ENCODE assay signal across 9 cellular contexts in the genomic region with DNA sequence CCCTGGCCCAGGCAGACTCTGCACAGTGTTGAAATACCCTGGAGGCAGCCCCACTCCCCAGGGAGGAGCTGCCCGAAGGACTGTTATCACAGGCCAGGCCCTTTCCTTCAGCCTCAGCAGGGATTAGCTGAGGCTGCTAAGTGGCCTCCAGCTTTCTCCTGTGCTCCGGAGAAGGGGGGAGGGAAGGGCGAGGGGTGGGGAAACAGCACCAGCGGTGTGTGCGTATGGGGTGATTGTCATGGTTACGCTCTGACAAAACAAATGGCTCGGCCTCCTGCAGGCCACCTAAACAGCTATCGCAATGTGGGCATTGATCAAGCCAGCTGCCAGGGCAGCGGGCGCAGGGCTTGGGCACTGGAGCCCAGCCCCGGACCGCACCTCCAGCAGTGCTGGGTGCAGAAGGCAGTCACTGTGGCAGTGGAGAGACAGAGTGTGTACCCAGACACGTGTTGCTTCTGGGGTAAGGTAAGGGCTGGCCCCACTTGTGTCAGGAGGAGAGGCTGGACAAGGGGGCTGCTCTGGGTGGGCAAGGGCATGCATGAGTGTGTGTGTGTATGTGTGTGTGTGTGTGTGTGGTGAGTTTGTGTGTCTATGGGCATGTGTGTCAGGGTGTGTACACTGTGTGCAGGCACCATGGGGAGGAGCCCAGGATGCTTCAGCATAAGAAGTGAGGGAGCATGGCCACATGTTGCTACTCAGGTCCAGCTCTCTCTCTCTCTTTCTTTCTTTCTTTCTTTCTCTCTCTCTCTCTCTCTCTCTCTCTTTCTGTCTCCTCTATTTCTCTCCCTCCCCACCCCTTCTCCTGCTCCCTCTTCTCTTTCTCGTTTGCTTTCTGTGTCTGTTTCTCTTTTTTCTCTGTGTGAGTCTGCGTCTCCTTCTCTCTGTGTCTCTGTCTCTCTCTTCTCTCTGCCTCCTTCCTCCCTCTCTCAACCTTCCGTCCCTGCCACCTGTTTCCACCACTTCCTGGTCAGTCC. TPM values are rescaled to one million over a fixed set of nuclear protein-coding genes. Genes with fewer than 3 reads are reported as not detected.
DNase-seq lines count a peak whose midpoint lies in the region; ATAC-seq and TF ChIP-seq lines count a peak whose summit lies in the region.
"Had no signal": no experiment of that assay in that cellular context is flagged by ENCODE, and none has a peak within 500 bp of the region (broad histone marks: within the 10 kb centered on the region; RNA-seq: fewer than 3 reads in every experiment).

Gene VWA5B1, plus strand, starts transcription at position 252 of the 974 bp plus-strand sequence. CDS start 19,727 bp downstream, outside the sequence.

- WGBS in iPS DF 6.9 (ENCODE audit: insufficient coverage, insufficient read length) = no CpG with 5 or more reads among the region's 16 CpGs
- 26 to 33% methylated on average over 5 to 7 of the region's 16 CpGs for WGBS in esophagus squamous epithelium, 2 donors
- WGBS in esophagus muscularis mucosa = 43% methylated on average over 11 of the region's 16 CpGs

- no peak for TF ChIP-seq EP300 in esophagus muscularis mucosa (IDR thresholded peaks at IDR 0.05)

- ATAC-seq in stimulated activated effector memory CD8-positive, alpha-beta T cell treated with anti-CD3 and anti-CD28 coated beads, Interleukin-12 subunit alpha, Interleukin-12 subunit beta, amount 100 ng/mL, for 72 hours = peak; percentile 22

- H3K27me3 Mint-ChIP-seq in activated naive CD4-positive, alpha-beta T cell treated with anti-CD3 and anti-CD28 coated beads for 36 hours (ENCODE audit: low read depth) = peaks cover 46% of the 10 kb centered on the region

- no peaks in the 10 kb centered on the region for H3K9me3 ChIP-seq in iPS DF 6.9 (ENCODE audit: control insufficient read depth, insufficient read depth, low read length)
- no peaks in the 10 kb centered on the region for H3K9me3 ChIP-seq in esophagus squamous epithelium
- H3K9me3 ChIP-seq in esophagus muscularis mucosa = no peaks in the 10 kb centered on the region

- H3K4me1 ChIP-seq in iPS DF 6.9 (ENCODE audit: control insufficient read depth, insufficient read depth, low read length) (peaks cover 3% of the 10 kb centered on the region), esophagus squamous epithelium (peaks cover 0 to 8% (median 0%) of the 10 kb centered on the region in 3 donors), esophagus muscularis mucosa (peaks cover 0 to 9% (median 8%) of the 10 kb centered on the region in 4 donors)

- H3K36me3 ChIP-seq in iPS DF 6.9 (ENCODE audit: control insufficient read depth, insufficient read depth, low read length) = no peaks in the 10 kb centered on the region
- no peaks in the 10 kb centered on the region for H3K36me3 ChIP-seq in esophagus squamous epithelium
- no peaks in the 10 kb centered on the region for H3K36me3 ChIP-seq in esophagus muscularis mucosa

- intact Hi-C loops in activated naive CD4-positive, alpha-beta T cell treated with anti-CD3 and anti-CD28 coated beads for 36 hours (cut with micrococcal nuclease) = no loop called here
- intact Hi-C loops in esophagus squamous epithelium (cut with DNase I) (no loop called here), esophagus muscularis mucosa (cut with DNase I) (no loop called here)

- TF ChIP-seq CTCF in esophagus squamous epithelium (IDR thresholded peaks at IDR 0.05) (no peak), esophagus muscularis mucosa (IDR thresholded peaks at IDR 0.05) (no peak)

- peak within 1 kb of the TSS; percentile 46 for H3K4me3 Mint-ChIP-seq in activated naive CD4-positive, alpha-beta T cell treated with anti-CD3 and anti-CD28 coated beads for 36 hours
- H3K4me3 Mint-ChIP-seq in stimulated activated effector memory CD8-positive, alpha-beta T cell treated with anti-CD3 and anti-CD28 coated beads, Interleukin-12 subunit alpha, Interleukin-12 subunit beta, amount 100 ng/mL, for 72 hours = peak within 1 kb of the TSS; percentile 35

- CTCF ChIA-PET in activated naive CD4-positive, alpha-beta T cell treated with anti-CD3 and anti-CD28 coated beads for 36 hours (lab: Charles Lee) = no interaction called here

- no peak for DNase-seq in activated naive CD4-positive, alpha-beta T cell treated with anti-CD3 and anti-CD28 coated beads for 36 hours
- DNase-seq in activated naive CD4-positive, alpha-beta T cell treated with anti-CD3 and anti-CD28 coated beads, Interleukin-2, amount 50 U/mL, for 16 hours = no peak
- DNase-seq in NCI-H748 treated with DMSO at 0.1 percent for 48 hours (lab: John Stamatoyannopoulos, UW) (peak; percentile 62), iPS DF 6.9 (ENCODE audit: low read depth, low spot score) (peak; percentile 55), NCI-H1694 treated with DMSO at 0.1 percent for 48 hours (lab: John Stamatoyannopoulos, UW) (no peak), esophagus squamous epithelium (lab: John Stamatoyannopoulos, UW) (no peak), esophagus muscularis mucosa (ENCODE audit: extremely low spot score) (no peak)
- DNase-seq in stimulated activated effector memory CD8-positive, alpha-beta T cell treated with anti-CD3 and anti-CD28 coated beads, Interleukin-12 subunit alpha, Interleukin-12 subunit beta, amount 100 ng/mL, for 72 hours (ENCODE audit: low spot score in 2 of 2) = no peak

- H3K27me3 ChIP-seq in iPS DF 6.9 (ENCODE audit: control insufficient read depth, insufficient read depth, low read length) (0 out of 2 replicates have a peak, but pooled peaks cover 1% of the 10 kb centered on the region), esophagus squamous epithelium (peaks cover 0 to 92% (median 4%) of the 10 kb centered on the region in 4 donors), esophagus muscularis mucosa (peaks cover 0 to 91% (median 12%) of the 10 kb centered on the region in 4 donors)

- no peak within 1 kb of the TSS for H3K27ac ChIP-seq in iPS DF 6.9 (ENCODE audit: low read length)
- H3K27ac ChIP-seq in esophagus squamous epithelium = no peak within 1 kb of the TSS
- no peak within 1 kb of the TSS for H3K27ac ChIP-seq in esophagus muscularis mucosa (replicated peaks in 1 of 4)

- TF ChIP-seq POLR2A in esophagus squamous epithelium (IDR thresholded peaks at IDR 0.05) (no peak), esophagus muscularis mucosa (IDR thresholded peaks at IDR 0.05; ENCODE audit: low read depth) (no peak)

- H3K36me3 Mint-ChIP-seq in activated naive CD4-positive, alpha-beta T cell treated with anti-CD3 and anti-CD28 coated beads for 36 hours (ENCODE audit: low read depth) = no peaks in the 10 kb centered on the region
- no peaks in the 10 kb centered on the region for H3K36me3 Mint-ChIP-seq in stimulated activated effector memory CD8-positive, alpha-beta T cell treated with anti-CD3 and anti-CD28 coated beads, Interleukin-12 subunit alpha, Interleukin-12 subunit beta, amount 100 ng/mL, for 72 hours

- no peak within 1 kb of the TSS for H3K27ac Mint-ChIP-seq in activated naive CD4-positive, alpha-beta T cell treated with anti-CD3 and anti-CD28 coated beads for 36 hours
- H3K27ac Mint-ChIP-seq in stimulated activated effector memory CD8-positive, alpha-beta T cell treated with anti-CD3 and anti-CD28 coated beads, Interleukin-12 subunit alpha, Interleukin-12 subunit beta, amount 100 ng/mL, for 72 hours = no peak within 1 kb of the TSS

- peaks cover under 1% of the 10 kb centered on the region for H3K9me3 Mint-ChIP-seq in activated naive CD4-positive, alpha-beta T cell treated with anti-CD3 and anti-CD28 coated beads for 36 hours
- H3K9me3 Mint-ChIP-seq in stimulated activated effector memory CD8-positive, alpha-beta T cell treated with anti-CD3 and anti-CD28 coated beads, Interleukin-12 subunit alpha, Interleukin-12 subunit beta, amount 100 ng/mL, for 72 hours = no peaks in the 10 kb centered on the region

- H3K4me1 Mint-ChIP-seq in activated naive CD4-positive, alpha-beta T cell treated with anti-CD3 and anti-CD28 coated beads for 36 hours (ENCODE audit: low read depth) = peaks cover 16% of the 10 kb centered on the region
- H3K4me1 Mint-ChIP-seq in stimulated activated effector memory CD8-positive, alpha-beta T cell treated with anti-CD3 and anti-CD28 coated beads, Interleukin-12 subunit alpha, Interleukin-12 subunit beta, amount 100 ng/mL, for 72 hours = peaks cover 20% of the 10 kb centered on the region

- peak within 1 kb of the TSS; percentile 37; the same call in 1 of the 2 replicates for H3K4me3 ChIP-seq in iPS DF 6.9 (ENCODE audit: low read length)
- no peak within 1 kb of the TSS for H3K4me3 ChIP-seq in esophagus squamous epithelium
- H3K4me3 ChIP-seq in esophagus muscularis mucosa = peak within 1 kb of the TSS in 1 of 4 donors; percentile 14

RNA-seq across cellular contexts. Expression of gene VWA5B1, which starts in this region (rescaled TPM):
- total RNA-seq in activated naive CD4-positive, alpha-beta T cell treated with anti-CD3 and anti-CD28 coated beads for 36 hours = not detected
- total RNA-seq in esophagus squamous epithelium (not detected), esophagus muscularis mucosa (under 1 TPM in 1 of 4 donors, not detected in 3; under 0.01 TPM)
- total RNA-seq: myocyte had no signal

Comparison
In these comparisons a context has a peak if more than half of its experiments do, and no peak if none do; other contexts are left out.
1. DNase-seq: peak in NCI-H748 treated with DMSO at 0.1 percent for 48 hours (single experiment) and iPS DF 6.9 (single experiment); none in activated naive CD4-positive, alpha-beta T cell treated with anti-CD3 and anti-CD28 coated beads for 36 hours (single experiment), activated naive CD4-positive, alpha-beta T cell treated with anti-CD3 and anti-CD28 coated beads, Interleukin-2, amount 50 U/mL, for 16 hours (single experiment), stimulated activated effector memory CD8-positive, alpha-beta T cell treated with anti-CD3 and anti-CD28 coated beads, Interleukin-12 subunit alpha, Interleukin-12 subunit beta, amount 100 ng/mL, for 72 hours (0 of 2), NCI-H1694 treated with DMSO at 0.1 percent for 48 hours (single experiment), esophagus squamous epithelium (single experiment) and esophagus muscularis mucosa (single experiment).